ENCODE assay signal across 8 cellular contexts in the genomic region with DNA sequence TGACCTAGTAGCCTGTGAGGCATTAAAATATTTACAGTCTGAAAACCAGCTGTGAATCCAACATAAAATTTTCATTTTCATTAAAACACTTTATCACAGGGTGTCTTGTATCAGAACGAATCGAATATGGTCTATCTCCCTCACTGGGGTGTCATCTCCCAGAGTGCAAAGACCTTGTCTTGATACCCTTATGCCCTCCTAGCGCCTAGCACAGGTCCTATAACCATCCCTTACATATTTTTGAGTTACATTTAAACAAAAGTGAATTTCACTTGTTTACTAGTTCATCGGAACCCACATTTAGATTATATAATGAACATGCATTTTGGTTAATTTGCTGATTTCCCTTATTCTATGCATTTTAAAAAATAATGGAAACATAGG. TPM values are rescaled to one million over a fixed set of nuclear protein-coding genes. Genes with fewer than 3 reads are reported as not detected.
A peak's percentile ranks its signal among the peaks of the same experiment; 100 is the strongest.
DNase-seq lines count a peak whose midpoint lies in the region; ATAC-seq and TF ChIP-seq lines count a peak whose summit lies in the region.

No MANE protein-coding gene starts in this region.

- H3T11ph ChIP-seq in H9 (ENCODE audit: low read length), result no peak overlapping the region

- no peak overlapping the region for H3K4ac ChIP-seq in H9 (ENCODE audit: low read depth, low read length)

- H3K27ac ChIP-seq in muscle layer of colon (ENCODE audit: low read depth, low read length), result no peak overlapping the region
- H3K27ac ChIP-seq in H9 (ENCODE audit: insufficient read length, low read depth, low read length), result no peak overlapping the region

- CTCF ChIA-PET in activated CD8-positive, alpha-beta T cell treated with anti-CD3 and anti-CD28 coated beads for 36 hours (lab: Charles Lee), result interaction anchor here (1.2 to 2.5 kb wide), 2 partner anchors 8 to 60 kb away, joined by 3 to 7 read pairs; no protein-coding TSS in a partner anchor

- no peaks in the 10 kb centered on the region for H3K79me1 ChIP-seq in H9 (ENCODE audit: insufficient read depth, low read depth, low read length, poor library complexity, severe bottlenecking)

- H4K5ac ChIP-seq in H9 (ENCODE audit: insufficient read length, low read depth, low read length), result no peak overlapping the region

- no peak for DNase-seq in activated CD8-positive, alpha-beta T cell treated with anti-CD3 and anti-CD28 coated beads for 36 hours
- DNase-seq in H9 (no peak), NCI-H128 (lab: John Stamatoyannopoulos, UW; ENCODE audit: unreplicated experiment) (no peak), head of caudate nucleus (no peak)

- no peak overlapping the region for H3K27ac Mint-ChIP-seq in activated CD8-positive, alpha-beta T cell treated with anti-CD3 and anti-CD28 coated beads for 36 hours
- H3K27ac Mint-ChIP-seq in H9, result no peak overlapping the region

- no peak overlapping the region for H3K18ac ChIP-seq in H9 (ENCODE audit: insufficient read length, low read depth, low read length)

- POLR2A ChIA-PET in activated CD8-positive, alpha-beta T cell treated with anti-CD3 and anti-CD28 coated beads for 36 hours (lab: Charles Lee), result no interaction called here

- H2BK120ac ChIP-seq in H9 (ENCODE audit: low read depth, low read length, poor library complexity, severe bottlenecking), result no peak overlapping the region

- H3K4me1 ChIP-seq in muscle layer of colon (ENCODE audit: insufficient read depth, low read length), result no peaks in the 10 kb centered on the region
- H3K4me1 ChIP-seq in H9 (ENCODE audit: insufficient read depth, low read length), result no peaks in the 10 kb centered on the region

- H2BK20ac ChIP-seq in H9 (ENCODE audit: low read depth, low read length, poor library complexity, severe bottlenecking), result no peak overlapping the region

- no peak overlapping the region for H2AK5ac ChIP-seq in H9 (ENCODE audit: insufficient read length, low read length)

- H4K20me1 ChIP-seq in H9 (ENCODE audit: control insufficient read depth, insufficient read depth, insufficient read length), result no peaks in the 10 kb centered on the region

- H3K36me3 ChIP-seq in muscle layer of colon (ENCODE audit: insufficient read depth, low read length), result no peaks in the 10 kb centered on the region

- peak; percentile 24 for ATAC-seq in GM18502 (IDR thresholded peaks at IDR 0.05; ENCODE audit: poor library complexity, unreplicated experiment)
- ATAC-seq in GM21717 (IDR thresholded peaks at IDR 0.05; ENCODE audit: unreplicated experiment), result peak; percentile 20
- peak; percentile 17 for ATAC-seq in activated CD8-positive, alpha-beta T cell treated with anti-CD3 and anti-CD28 coated beads for 36 hours
- no peak for ATAC-seq in HG02981 (IDR thresholded peaks at IDR 0.05; ENCODE audit: unreplicated experiment)

- H3K14ac ChIP-seq in H9 (ENCODE audit: insufficient read depth, low read length), result no peak overlapping the region

- peak overlapping the region in 1 of 2 donors; percentile 65 for H3K4me3 ChIP-seq in muscle layer of colon (ENCODE audit: low read depth in 1 of 2, low read length in 2 of 2)

- peaks cover 11% of the 10 kb centered on the region for H3K4me1 Mint-ChIP-seq in activated CD8-positive, alpha-beta T cell treated with anti-CD3 and anti-CD28 coated beads for 36 hours (ENCODE audit: low read depth)
- peaks cover 2 to 8% of the 10 kb centered on the region in 2 experiments; a peak in 2 of 4 replicates for H3K4me1 Mint-ChIP-seq in H9

- no peak for TF ChIP-seq CTCF in activated CD8-positive, alpha-beta T cell treated with anti-CD3 and anti-CD28 coated beads for 36 hours (IDR thresholded peaks at IDR 0.05)
- TF ChIP-seq CTCF in H9 (conservative IDR thresholded peaks at IDR 0.05), result no peak

- H3K4me2 ChIP-seq in H9 (ENCODE audit: insufficient read depth, insufficient read length, low read length), result no peak overlapping the region

- H3K9ac ChIP-seq in muscle layer of colon (ENCODE audit: low read length) (peak overlapping the region; percentile 23), H9 (ENCODE audit: extremely low read depth, insufficient read length, low read length) (no peak overlapping the region)

- no peak overlapping the region for H3K56ac ChIP-seq in H9 (ENCODE audit: insufficient read length, low read depth, low read length)

- H2BK15ac ChIP-seq in H9 (ENCODE audit: low read depth, low read length), result no peak overlapping the region

- H3K9me3 Mint-ChIP-seq in activated CD8-positive, alpha-beta T cell treated with anti-CD3 and anti-CD28 coated beads for 36 hours, result no peaks in the 10 kb centered on the region
- peaks cover 54 to 65% of the 10 kb centered on the region in 2 experiments for H3K9me3 Mint-ChIP-seq in H9

- H3K79me2 ChIP-seq in H9 (ENCODE audit: insufficient read depth, low read length), result no peaks in the 10 kb centered on the region

- H2BK5ac ChIP-seq in H9 (ENCODE audit: insufficient read length, low read length), result no peak overlapping the region

- H3K27me3 ChIP-seq in muscle layer of colon (ENCODE audit: control insufficient read depth in 1 of 2, insufficient read depth in 2 of 2, low read length in 2 of 2) (no peaks in the 10 kb centered on the region), H9 (ENCODE audit: insufficient read depth, low read length) (no peaks in the 10 kb centered on the region)

- no peak overlapping the region for H2BK12ac ChIP-seq in H9 (ENCODE audit: insufficient read length, low read depth, low read length)

- no peak overlapping the region for H4K91ac ChIP-seq in H9 (ENCODE audit: insufficient read length, low read depth, low read length)

- H4K8ac ChIP-seq in H9 (replicated peaks; ENCODE audit: insufficient read length, low read depth, low read length), result no peak overlapping the region

- H3K36me3 Mint-ChIP-seq in activated CD8-positive, alpha-beta T cell treated with anti-CD3 and anti-CD28 coated beads for 36 hours (ENCODE audit: low read depth), result no peaks in the 10 kb centered on the region
- peaks cover 0 to 3% (median 0%) of the 10 kb centered on the region in 3 experiments; a peak in 2 of 7 replicates for H3K36me3 Mint-ChIP-seq in H9 (ENCODE audit: insufficient read depth in 1 of 3, low read depth in 3 of 3)

- intact Hi-C loops in activated CD8-positive, alpha-beta T cell treated with anti-CD3 and anti-CD28 coated beads for 36 hours (cut with micrococcal nuclease), result no loop called here
- intact Hi-C loops in head of caudate nucleus (cut with DNase I), result loop anchor here (2.0 to 10.0 kb wide), 3 partner anchors 52 to 314 kb away; a partner anchor contains a TSS

- peak overlapping the region; percentile 74 for H3K4me3 Mint-ChIP-seq in activated CD8-positive, alpha-beta T cell treated with anti-CD3 and anti-CD28 coated beads for 36 hours
- no peak overlapping the region for H3K4me3 Mint-ChIP-seq in H9

- H3K23ac ChIP-seq in H9 (ENCODE audit: insufficient read length, low read depth, low read length), result no peak overlapping the region

- no peaks in the 10 kb centered on the region for H3K9me3 ChIP-seq in muscle layer of colon (ENCODE audit: low read length)
- peaks cover 38% of the 10 kb centered on the region for H3K9me3 ChIP-seq in H9 (ENCODE audit: control insufficient read depth, low read depth, low read length)

- WGBS in H9 (ENCODE audit: extremely low coverage, insufficient read length, low lambda C conversion rate), result no CpG with 5 or more reads among the region's 4 CpGs

- no peaks in the 10 kb centered on the region for H3K23me2 ChIP-seq in H9 (ENCODE audit: insufficient read length, low read depth, low read length, poor library complexity, severe bottlenecking)

- H3K27me3 Mint-ChIP-seq in activated CD8-positive, alpha-beta T cell treated with anti-CD3 and anti-CD28 coated beads for 36 hours, result no peaks in the 10 kb centered on the region
- peaks cover 2% of the 10 kb centered on the region; the same call in 1 of the 2 replicates for H3K27me3 Mint-ChIP-seq in H9 (ENCODE audit: low read depth)

- no peak overlapping the region for H2AFZ ChIP-seq in H9 (ENCODE audit: low read length)

RNA-seq across cellular contexts. Expression of a gene that starts 14.0 kb away (rescaled TPM):
- not detected for total RNA-seq in activated CD8-positive, alpha-beta T cell treated with anti-CD3 and anti-CD28 coated beads for 36 hours
- total RNA-seq in H9 (2021), result not detected in 2 replicates
